In the genomic region with DNA sequence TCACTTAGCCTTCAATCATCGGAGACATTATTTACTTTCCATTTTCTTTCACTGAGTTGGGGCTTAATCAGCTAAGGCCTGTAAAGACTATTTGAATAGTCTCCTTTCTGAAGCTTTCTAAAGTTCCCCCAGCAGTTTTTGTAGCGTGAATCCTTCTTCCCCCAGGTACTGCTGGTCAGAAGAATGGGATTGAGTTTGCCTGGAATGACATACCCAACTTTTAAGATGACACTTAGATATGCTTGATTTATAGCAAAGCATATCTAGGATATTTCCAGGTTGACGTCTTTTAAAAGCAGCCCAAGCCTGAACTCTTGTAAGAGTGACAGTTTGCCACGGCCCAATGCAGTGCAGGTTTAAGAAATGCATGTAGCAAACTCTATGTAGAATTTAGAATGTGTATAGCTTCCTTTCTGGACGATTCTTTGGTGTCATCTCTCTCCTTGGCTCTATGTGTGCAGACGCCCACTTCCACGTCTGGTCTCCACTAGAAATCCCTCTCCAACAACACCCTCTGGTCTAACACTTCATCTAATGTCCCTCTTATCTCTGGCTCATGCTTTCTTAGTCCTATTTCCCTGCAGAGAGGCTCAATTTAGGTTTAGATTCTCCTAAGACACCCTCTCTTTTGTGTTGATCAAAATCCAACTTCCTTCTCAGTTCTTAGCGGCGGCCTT, we compare ENCODE assay signal across 34 cellular contexts.
"Had no signal": no experiment of that assay in that cellular context is flagged by ENCODE, and none has a peak within 500 bp of the region (broad histone marks: within the 10 kb centered on the region; RNA-seq: fewer than 3 reads in every experiment).

No MANE protein-coding gene starts in this region.

- DNase-seq: activated B cell treated with CpG ODN at 0.5 μM for 24 hours; activated CD4-positive, alpha-beta T cell treated with anti-CD3 and anti-CD28 coated beads for 48 hours; activated CD4-positive, alpha-beta T cell treated with anti-CD3 and anti-CD28 coated beads, Interleukin-2, amount 50 U/mL, for 1 hour; activated CD4-positive, alpha-beta T cell treated with anti-CD3 and anti-CD28 coated beads, Interleukin-2, amount 50 U/mL, for 48 hours; activated CD8-positive, alpha-beta memory T cell treated with anti-CD3 and anti-CD28 coated beads for 24 hours; activated CD8-positive, alpha-beta T cell treated with anti-CD3 and anti-CD28 coated beads for 36 hours; activated effector memory CD4-positive, alpha-beta T cell treated with Interleukin-2 at 50 U/mL for 16 hours; activated gamma-delta T cell treated with Interleukin-2 at 50 U/mL for 16 hours; activated naive CD4-positive, alpha-beta T cell treated with Interleukin-2 at 50 U/mL for 16 hours; activated naive CD8-positive, alpha-beta T cell treated with anti-CD3 and anti-CD28 coated beads for 36 hours; activated naive CD8-positive, alpha-beta T cell treated with anti-CD3 and anti-CD28 coated beads, Interleukin-2, amount 50 U/mL, for 24 hours; activated T-cell treated with anti-CD3 and anti-CD28 coated beads, Interleukin-2, amount 50 U/mL, for 4 hours; adrenal gland; amygdala; aorta; body of pancreas; caudate nucleus; cortex of kidney; dermis blood vessel endothelial cell; effector CD4-positive, alpha-beta T cell; effector memory CD8-positive, alpha-beta T cell; erythroblast; foreskin keratinocyte; gastrocnemius medialis; T-helper 1 cell; T-helper 17 cell; T1000; WERI-Rb-1 had no signal

- H3K27ac ChIP-seq: adrenal gland, body of pancreas, esophagus muscularis mucosa, foreskin keratinocyte, gastrocnemius medialis, WERI-Rb-1 had no signal

- H3K27me3 Mint-ChIP-seq: activated naive CD4-positive, alpha-beta T cell treated with anti-CD3 and anti-CD28 coated beads, Interleukin-2, amount 50 U/mL, for 24 hours; activated naive CD8-positive, alpha-beta T cell treated with anti-CD3 and anti-CD28 coated beads for 36 hours; activated naive CD8-positive, alpha-beta T cell treated with anti-CD3 and anti-CD28 coated beads, Interleukin-2, amount 50 U/mL, for 24 hours; activated T-helper 17 cell treated with anti-CD3 and anti-CD28 coated beads, Interleukin-2, amount 50 U/mL, for 72 hours; effector memory CD8-positive, alpha-beta T cell; T-helper 17 cell had no signal

- H3K27ac Mint-ChIP-seq: activated B cell treated with CpG ODN at 0.5 μM for 24 hours; activated CD8-positive, alpha-beta T cell treated with anti-CD3 and anti-CD28 coated beads for 36 hours; activated naive CD4-positive, alpha-beta T cell treated with anti-CD3 and anti-CD28 coated beads, Interleukin-2, amount 50 U/mL, for 24 hours; activated naive CD8-positive, alpha-beta T cell treated with anti-CD3 and anti-CD28 coated beads for 36 hours; activated naive CD8-positive, alpha-beta T cell treated with anti-CD3 and anti-CD28 coated beads, Interleukin-2, amount 50 U/mL, for 24 hours; activated T-helper 17 cell treated with anti-CD3 and anti-CD28 coated beads, Interleukin-2, amount 50 U/mL, for 72 hours; effector memory CD8-positive, alpha-beta T cell; T-helper 17 cell; T-helper 2 cell treated with Interferon-gamma antibody and Interleukin-4, amounts not matched to agents 5 μg/mL and 100 μg/mL, for 36 hours had no signal

- H3K36me3 Mint-ChIP-seq: activated naive CD4-positive, alpha-beta T cell treated with anti-CD3 and anti-CD28 coated beads, Interleukin-2, amount 50 U/mL, for 24 hours; activated naive CD8-positive, alpha-beta T cell treated with anti-CD3 and anti-CD28 coated beads for 36 hours had no signal

- H3K27me3 ChIP-seq: adrenal gland, body of pancreas, foreskin keratinocyte, gastrocnemius medialis had no signal

- H3K9me3 ChIP-seq: adrenal gland, body of pancreas, esophagus muscularis mucosa, gastrocnemius medialis had no signal

- H3K4me3 Mint-ChIP-seq: activated B cell treated with CpG ODN at 0.5 μM for 24 hours; activated CD8-positive, alpha-beta T cell treated with anti-CD3 and anti-CD28 coated beads for 36 hours; activated naive CD4-positive, alpha-beta T cell treated with anti-CD3 and anti-CD28 coated beads, Interleukin-2, amount 50 U/mL, for 24 hours; activated naive CD8-positive, alpha-beta T cell treated with anti-CD3 and anti-CD28 coated beads for 36 hours; activated naive CD8-positive, alpha-beta T cell treated with anti-CD3 and anti-CD28 coated beads, Interleukin-2, amount 50 U/mL, for 24 hours; activated T-cell treated with anti-CD3 and anti-CD28 coated beads, Interleukin-2, amount 50 U/mL, for 4 hours; activated T-helper 17 cell treated with anti-CD3 and anti-CD28 coated beads, Interleukin-2, amount 50 U/mL, for 72 hours; effector memory CD8-positive, alpha-beta T cell; T-helper 17 cell; T-helper 2 cell treated with Interferon-gamma antibody and Interleukin-4, amounts not matched to agents 5 μg/mL and 100 μg/mL, for 36 hours had no signal

- H3K36me3 ChIP-seq: adrenal gland, esophagus muscularis mucosa, gastrocnemius medialis, WERI-Rb-1 had no signal

- ATAC-seq: activated CD4-positive, CD25-positive, alpha-beta regulatory T cell treated with anti-CD3 and anti-CD28 coated beads, Interleukin-2, amount 50 U/mL, for 24 hours; activated CD8-positive, alpha-beta T cell treated with anti-CD3 and anti-CD28 coated beads for 36 hours; activated naive CD8-positive, alpha-beta T cell treated with anti-CD3 and anti-CD28 coated beads, Interleukin-2, amount 50 U/mL, for 24 hours; activated T-cell treated with anti-CD3 and anti-CD28 coated beads, Interleukin-2, amount 50 U/mL, for 4 hours; activated T-helper 17 cell treated with anti-CD3 and anti-CD28 coated beads, Interleukin-2, amount 50 U/mL, for 72 hours; body of pancreas; effector memory CD8-positive, alpha-beta T cell; foreskin keratinocyte; gastrocnemius medialis; T-helper 17 cell had no signal

- FAIRE-seq: colon had no signal

- H3K4me3 ChIP-seq: adrenal gland, body of pancreas, esophagus muscularis mucosa, gastrocnemius medialis had no signal

- H3K4me1 Mint-ChIP-seq: activated B cell treated with CpG ODN at 0.5 μM for 24 hours; activated naive CD4-positive, alpha-beta T cell treated with anti-CD3 and anti-CD28 coated beads, Interleukin-2, amount 50 U/mL, for 24 hours; activated naive CD8-positive, alpha-beta T cell treated with anti-CD3 and anti-CD28 coated beads for 36 hours; activated naive CD8-positive, alpha-beta T cell treated with anti-CD3 and anti-CD28 coated beads, Interleukin-2, amount 50 U/mL, for 24 hours; activated T-helper 17 cell treated with anti-CD3 and anti-CD28 coated beads, Interleukin-2, amount 50 U/mL, for 72 hours; T-helper 17 cell had no signal

- H3K9me3 Mint-ChIP-seq: activated B cell treated with CpG ODN at 0.5 μM for 24 hours; activated naive CD4-positive, alpha-beta T cell treated with anti-CD3 and anti-CD28 coated beads, Interleukin-2, amount 50 U/mL, for 24 hours; activated naive CD8-positive, alpha-beta T cell treated with anti-CD3 and anti-CD28 coated beads for 36 hours; activated naive CD8-positive, alpha-beta T cell treated with anti-CD3 and anti-CD28 coated beads, Interleukin-2, amount 50 U/mL, for 24 hours; T-helper 2 cell treated with Interferon-gamma antibody and Interleukin-4, amounts not matched to agents 5 μg/mL and 100 μg/mL, for 36 hours had no signal

- H3K4me1 ChIP-seq: adrenal gland, body of pancreas, esophagus muscularis mucosa, foreskin keratinocyte, gastrocnemius medialis had no signal
